In genomic region chr11:46554205-46555162, GRCh38 we compare ENCODE assay signal across 8 cellular contexts. TPM values are rescaled to one million over a fixed set of nuclear protein-coding genes. Genes with fewer than 3 reads are reported as not detected.
DNase-seq lines count a peak whose midpoint lies in the region; ATAC-seq and TF ChIP-seq lines count a peak whose summit lies in the region.

No MANE protein-coding gene starts in this region.

- H3K4me1 ChIP-seq in BLaER1 (peaks cover 40% of the 10 kb centered on the region), IMR-90 (ENCODE audit: control insufficient read depth, insufficient read depth, low read length) (peaks cover 21% of the 10 kb centered on the region), urinary bladder (ENCODE audit: insufficient read depth) (no peaks in the 10 kb centered on the region)

- H3K4me2 ChIP-seq in BLaER1 (peak overlapping the region; percentile 66), IMR-90 (ENCODE audit: low read depth, low read length) (peak overlapping the region; percentile 94)

- intact Hi-C loops in IMR-90 (cut with micrococcal nuclease) (no loop called here), left colon (cut with DNase I, micrococcal nuclease) (no loop called here)

- in situ Hi-C loops in IMR-90 (cut with MboI; ENCODE audit: low sequenced_read_pairs), result no loop called here

- peaks cover 5% of the 10 kb centered on the region; the same call in 1 of the 2 replicates for H3K9me3 ChIP-seq in BLaER1
- no peaks in the 10 kb centered on the region for H3K9me3 ChIP-seq in IMR-90 (ENCODE audit: control insufficient read depth, insufficient read depth, low read length)

- ATAC-seq in IMR-90 (ENCODE audit: low read depth), result peak; percentile 59
- peak; percentile 89 for ATAC-seq in left colon
- ATAC-seq in activated T-cell treated with anti-CD3 and anti-CD28 coated beads, Interleukin-2, amount 50 U/mL, for 4 hours, result no peak

- H2BK5ac ChIP-seq in IMR-90 (ENCODE audit: low read depth, low read length, poor library complexity, severe bottlenecking), result peak overlapping the region; percentile 40

- no peak for TF ChIP-seq POLR2A in IMR-90 (IDR thresholded peaks at IDR 0.05; ENCODE audit: low read depth, low read length)

- dilution Hi-C loops in IMR-90 (cut with HindIII; ENCODE audit: low sequenced_read_pairs, unreplicated experiment), result no loop called here

- H3K36me3 Mint-ChIP-seq in brain, result peaks cover 21% of the 10 kb centered on the region
- peaks cover 3% of the 10 kb centered on the region for H3K36me3 Mint-ChIP-seq in activated T-cell treated with anti-CD3 and anti-CD28 coated beads, Interleukin-2, amount 50 U/mL, for 4 hours (ENCODE audit: insufficient read depth)

- no peaks in the 10 kb centered on the region for H3K27me3 ChIP-seq in BLaER1
- no peaks in the 10 kb centered on the region for H3K27me3 ChIP-seq in IMR-90 (ENCODE audit: control insufficient read depth, insufficient read depth, low read length)

- H2BK120ac ChIP-seq in IMR-90 (ENCODE audit: low read depth, low read length), result no peak overlapping the region

- no peak overlapping the region for H3K27ac ChIP-seq in BLaER1
- peak overlapping the region; percentile 25; the same call in 1 of the 2 replicates for H3K27ac ChIP-seq in IMR-90 (ENCODE audit: insufficient read depth, low read length)
- H3K27ac ChIP-seq in urinary bladder (ENCODE audit: low read depth), result peak overlapping the region; percentile 82

- peak overlapping the region; percentile 83 for H4K5ac ChIP-seq in IMR-90 (ENCODE audit: low read depth, low read length)

- H2AFZ ChIP-seq in IMR-90 (replicated peaks; ENCODE audit: low read length, poor library complexity), result no peak overlapping the region

- 0 out of 2 replicates have a peak overlapping the region, but pooled peaks have one; percentile 12 for H2BK20ac ChIP-seq in IMR-90 (ENCODE audit: low read depth, low read length)

- peak overlapping the region in 3 of 5 experiments; percentile 40 to 91 (median 77) for H3K27ac Mint-ChIP-seq in brain

- H4K91ac ChIP-seq in IMR-90 (ENCODE audit: insufficient read depth, low read depth, low read length), result no peak overlapping the region

- POLR2A ChIA-PET in IMR-90 (lab: Charles Lee; ENCODE audit: unreplicated experiment), result no interaction called here

- H2BK15ac ChIP-seq in IMR-90 (ENCODE audit: low read depth, low read length), result no peak overlapping the region

- H2AK9ac ChIP-seq in IMR-90 (replicated peaks; ENCODE audit: low read depth, low read length, poor library complexity), result no peak overlapping the region

- H3K9me1 ChIP-seq in IMR-90 (ENCODE audit: insufficient read depth, low read length), result peaks cover 12% of the 10 kb centered on the region

- no peaks in the 10 kb centered on the region for H3K27me3 Mint-ChIP-seq in brain
- no peaks in the 10 kb centered on the region for H3K27me3 Mint-ChIP-seq in activated T-cell treated with anti-CD3 and anti-CD28 coated beads, Interleukin-2, amount 50 U/mL, for 4 hours (ENCODE audit: low read depth)

- CTCF ChIA-PET in IMR-90 (lab: Yijun Ruan, JAX), result interaction anchor here (0.5 kb wide), 1 partner anchor 79 kb away, joined by 5 read pairs; no protein-coding TSS in a partner anchor

- no peaks in the 10 kb centered on the region for H3K9me3 Mint-ChIP-seq in brain
- H3K9me3 Mint-ChIP-seq in activated T-cell treated with anti-CD3 and anti-CD28 coated beads, Interleukin-2, amount 50 U/mL, for 4 hours, result no peaks in the 10 kb centered on the region

- no peak overlapping the region for H3K4me3 ChIP-seq in BLaER1
- H3K4me3 ChIP-seq in IMR-90 (ENCODE audit: insufficient read depth, low read depth, low read length), result no peak overlapping the region
- H3K4me3 ChIP-seq in urinary bladder (ENCODE audit: low read depth, low read length), result no peak overlapping the region

- BruUV-seq in IMR-90 (replicated peaks; lab: Mats Ljungman, UMichigan), result no TSS peak

- peaks cover 25% of the 10 kb centered on the region for H3K4me1 Mint-ChIP-seq in brain
- H3K4me1 Mint-ChIP-seq in activated T-cell treated with anti-CD3 and anti-CD28 coated beads, Interleukin-2, amount 50 U/mL, for 4 hours (ENCODE audit: low read depth), result peaks cover 59% of the 10 kb centered on the region

- H3K36me3 ChIP-seq in BLaER1, result no peaks in the 10 kb centered on the region
- H3K36me3 ChIP-seq in IMR-90 (ENCODE audit: control insufficient read depth, insufficient read depth, low read length), result no peaks in the 10 kb centered on the region
- H3K36me3 ChIP-seq in urinary bladder (ENCODE audit: insufficient read depth), result no peaks in the 10 kb centered on the region

- peaks cover 100% of the 10 kb centered on the region for H4K20me1 ChIP-seq in BLaER1
- peaks cover 39% of the 10 kb centered on the region for H4K20me1 ChIP-seq in IMR-90 (ENCODE audit: insufficient read depth, low read length)

- DNase-seq in IMR-90 (peak; percentile 80), left colon (no peak), DMS79 treated with DMSO at 0.1 percent for 48 hours (lab: John Stamatoyannopoulos, UW) (no peak), putamen (ENCODE audit: low spot score) (no peak)
- no peak for DNase-seq in activated T-cell treated with anti-CD3 and anti-CD28 coated beads, Interleukin-2, amount 50 U/mL, for 4 hours

- no peak overlapping the region; the same call in 1 of the 2 replicates for H3K4ac ChIP-seq in IMR-90 (ENCODE audit: low read depth, low read length)

- H3K9ac ChIP-seq in BLaER1 (no peak overlapping the region), IMR-90 (ENCODE audit: low read depth, low read length) (no peak overlapping the region)

- peak overlapping the region in 3 of 5 experiments; percentile 20 to 45 (median 31) for H3K4me3 Mint-ChIP-seq in brain
- H3K4me3 Mint-ChIP-seq in activated T-cell treated with anti-CD3 and anti-CD28 coated beads, Interleukin-2, amount 50 U/mL, for 4 hours, result no peak overlapping the region

- H3K18ac ChIP-seq in IMR-90 (ENCODE audit: low read depth, low read length), result peak overlapping the region; percentile 89

- H3K79me1 ChIP-seq in IMR-90 (ENCODE audit: low read depth in 1 of 2, low read length in 2 of 2), result peaks cover 23 to 62% of the 10 kb centered on the region in 2 experiments

- peak overlapping the region; percentile 30; the same call in 1 of the 2 replicates for H2AK5ac ChIP-seq in IMR-90 (ENCODE audit: low read depth, low read length)

- WGBS in IMR-90 (ENCODE audit: extremely low coverage in 2 of 2, insufficient read length in 1 of 2), 2 experiments, result no CpG with 5 or more reads among the region's 5 CpGs
- WGBS in urinary bladder, result 66% methylated on average over 5 of the region's 5 CpGs

- H3K23ac ChIP-seq in IMR-90 (ENCODE audit: low read depth, low read length), result no peak overlapping the region

- no peak overlapping the region; a peak in 2 of 4 replicates for H4K8ac ChIP-seq in IMR-90 (ENCODE audit: low read depth in 2 of 2, low read length in 2 of 2)

- H3K56ac ChIP-seq in IMR-90 (ENCODE audit: extremely low read depth, insufficient read depth, low read length), result no peak overlapping the region

- no peak for TF ChIP-seq RAD21 in IMR-90 (IDR thresholded peaks at IDR 0.05; ENCODE audit: low read length)

- no peak overlapping the region; the same call in 1 of the 2 replicates for H3K14ac ChIP-seq in IMR-90 (replicated peaks; ENCODE audit: low read depth, low read length)

- TF ChIP-seq CTCF in IMR-90 (conservative IDR thresholded peaks at IDR 0.05; ENCODE audit: low read depth, low read length), result no peak
- no peak for TF ChIP-seq CTCF in brain (conservative IDR thresholded peaks at IDR 0.05)

TF ChIP-seq in IMR-90, 13 proteins besides CTCF, POLR2A, EP300 and RAD21:
- TF ChIP-seq CEBPB (IDR thresholded peaks at IDR 0.05; ENCODE audit: low read depth, low read length) (peak; percentile 95), NFE2L2 (IDR thresholded peaks at IDR 0.05; ENCODE audit: low read depth, low read length) (no peak), USF2 (IDR thresholded peaks at IDR 0.05; ENCODE audit: low read depth, low read length) (no peak), SMC3 (IDR thresholded peaks at IDR 0.05; ENCODE audit: low read depth, low read length) (no peak), BHLHE40 (IDR thresholded peaks at IDR 0.05; ENCODE audit: low read depth, low read length) (no peak; the same call in 1 of the 2 replicates), ELK1 (IDR thresholded peaks at IDR 0.05; ENCODE audit: borderline replicate concordance, low read depth, low read length) (no peak), FOS (IDR thresholded peaks at IDR 0.05; ENCODE audit: low read depth, low read length) (peak; percentile 67; the same call in 1 of the 2 replicates), RCOR1 (IDR thresholded peaks at IDR 0.05; ENCODE audit: insufficient replicate concordance, low read length) (no peak)
TF ChIP-seq in IMR-90: peak in this region for 2.

RNA-seq across cellular contexts. Expression of gene AMBRA1, which starts 39.3 kb away (rescaled TPM):
- total RNA-seq in IMR-90 (2012; rRNA removed), result 16.7 and 18.3 TPM in 2 replicates
- 9.4 and 10.2 TPM in 2 replicates for polyA plus RNA-seq in IMR-90 (2012; rRNA removed)
- 7.7 and 12.2 TPM in 2 replicates for polyA plus RNA-seq in IMR-90 (2012; cell fraction: cytosol; rRNA removed)
- 12.0 and 26.1 TPM in 2 replicates for polyA plus RNA-seq in IMR-90 (2012; cell fraction: nucleus; rRNA removed; ENCODE audit: low replicate concordance)
- 20.0 TPM for polyA plus RNA-seq in brain (ENCODE audit: insufficient read depth, low read depth, low replicate concordance)
- total RNA-seq in left colon, result 10 to 100 TPM; 39.4 to 40.1 TPM
- 22.9 TPM for total RNA-seq in urinary bladder
- polyA plus RNA-seq in urinary bladder, result 21.9 TPM
- total RNA-seq in activated T-cell treated with anti-CD3 and anti-CD28 coated beads, Interleukin-2, amount 50 U/mL, for 4 hours, result 10 to 100 TPM; 30.7 to 36.1 (median 31.7) TPM

Comparison
In these comparisons a context has a peak if more than half of its experiments do, and no peak if none do; other contexts are left out.
1. ATAC-seq: peak in IMR-90 (single experiment) and left colon (single experiment); none in activated T-cell treated with anti-CD3 and anti-CD28 coated beads, Interleukin-2, amount 50 U/mL, for 4 hours (0 of 2).